9 cellular contexts compared by ENCODE assay signal in the genomic region with DNA sequence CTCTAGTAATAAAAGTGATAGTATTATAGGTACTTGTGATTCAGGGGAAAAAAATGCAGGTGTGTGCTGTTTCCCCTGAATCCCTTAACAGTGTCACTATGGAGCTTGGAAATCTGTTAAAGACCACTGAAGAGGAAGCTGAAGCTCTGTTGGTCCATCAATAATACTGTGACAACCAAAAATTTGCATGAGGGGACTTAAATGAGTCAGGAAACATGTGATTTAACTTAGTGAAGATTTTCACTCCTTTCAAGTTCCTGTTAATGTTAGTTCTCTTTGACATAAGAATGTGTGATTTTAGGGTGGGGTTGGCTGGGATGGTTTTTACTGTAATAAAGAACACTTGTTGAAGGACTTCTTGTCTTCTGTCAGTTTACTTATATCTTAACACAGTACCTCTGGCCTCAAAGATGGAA. TPM values are rescaled to one million over a fixed set of nuclear protein-coding genes. Genes with fewer than 3 reads are reported as not detected.
DNase-seq lines count a peak whose midpoint lies in the region; ATAC-seq and TF ChIP-seq lines count a peak whose summit lies in the region.
"Had no signal": no experiment of that assay in that cellular context is flagged by ENCODE, and none has a peak within 500 bp of the region (broad histone marks: within the 10 kb centered on the region; RNA-seq: fewer than 3 reads in every experiment).

No MANE protein-coding gene starts in this region.

- TF ChIP-seq CTCF in mucosa of descending colon (IDR thresholded peaks at IDR 0.05) = no peak
- TF ChIP-seq CTCF in WERI-Rb-1 (IDR thresholded peaks at IDR 0.05; ENCODE audit: low read depth, low read length) = no peak
- no peak for TF ChIP-seq CTCF in nephron progenitor cell (IDR thresholded peaks at IDR 0.05)

- H3K9me3 Mint-ChIP-seq in nephron progenitor cell = no peaks in the 10 kb centered on the region

- no peak overlapping the region for H3K4me3 Mint-ChIP-seq in nephron progenitor cell

- H3K4me1 Mint-ChIP-seq in nephron progenitor cell = peaks cover 5% of the 10 kb centered on the region

- H3K4me1 ChIP-seq in mucosa of descending colon (ENCODE audit: low read depth) = peaks cover 15% of the 10 kb centered on the region

- H3K27me3 Mint-ChIP-seq in nephron progenitor cell (ENCODE audit: low read depth, poor library complexity) = peaks cover 15% of the 10 kb centered on the region

- peaks cover 7% of the 10 kb centered on the region for H3K36me3 Mint-ChIP-seq in nephron progenitor cell (ENCODE audit: low read depth)

- H3K36me3 ChIP-seq in mucosa of descending colon (ENCODE audit: low read depth) (no peaks in the 10 kb centered on the region), WERI-Rb-1 (peaks cover 20% of the 10 kb centered on the region)

- peaks cover 18% of the 10 kb centered on the region for H3K27me3 ChIP-seq in WERI-Rb-1 (ENCODE audit: insufficient read depth, low read depth, severe bottlenecking)

- ATAC-seq in GM18867 (IDR thresholded peaks at IDR 0.05; ENCODE audit: unreplicated experiment) (peak; percentile 63), GM21786 (IDR thresholded peaks at IDR 0.05; ENCODE audit: unreplicated experiment) (peak; percentile 54), mucosa of descending colon (peak; percentile 38), GM21515 (IDR thresholded peaks at IDR 0.05; ENCODE audit: unreplicated experiment) (no peak)

- peak; percentile 61 for DNase-seq in LoVo (ENCODE audit: low spot score)
- no peak for DNase-seq in mucosa of descending colon
- no peak for DNase-seq in WERI-Rb-1
- no peak for DNase-seq in SK-N-DZ (ENCODE audit: low spot score)
- DNase-seq in nephron progenitor cell = no peak
- DNase-seq: NCI-H2171 had no signal

- H3K4me3 ChIP-seq in mucosa of descending colon (no peak overlapping the region), WERI-Rb-1 (ENCODE audit: low read depth, low read length) (no peak overlapping the region)

- H3K9me3 ChIP-seq in mucosa of descending colon (no peaks in the 10 kb centered on the region), WERI-Rb-1 (ENCODE audit: severe bottlenecking) (no peaks in the 10 kb centered on the region)

- H3K27ac ChIP-seq in WERI-Rb-1 = no peak overlapping the region

- H3K27ac Mint-ChIP-seq in nephron progenitor cell = no peak overlapping the region

- intact Hi-C loops in mucosa of descending colon (cut with DNase I, micrococcal nuclease) = no loop called here

RNA-seq across cellular contexts. Expression of a gene that starts 32.0 kb away (rescaled TPM):
- total RNA-seq in mucosa of descending colon = 1 to 10 TPM; 5.2 to 8.9 (median 8.7) TPM
- polyA plus RNA-seq in SK-N-DZ (2014; cell fraction: cytosol; rRNA removed) = 9.5 and 12.5 TPM in 2 replicates
- 10.0 and 16.3 TPM in 2 replicates for polyA plus RNA-seq in SK-N-DZ (2014; cell fraction: nucleus; rRNA removed)
